9 cellular contexts compared by ENCODE assay signal in the genomic region with DNA sequence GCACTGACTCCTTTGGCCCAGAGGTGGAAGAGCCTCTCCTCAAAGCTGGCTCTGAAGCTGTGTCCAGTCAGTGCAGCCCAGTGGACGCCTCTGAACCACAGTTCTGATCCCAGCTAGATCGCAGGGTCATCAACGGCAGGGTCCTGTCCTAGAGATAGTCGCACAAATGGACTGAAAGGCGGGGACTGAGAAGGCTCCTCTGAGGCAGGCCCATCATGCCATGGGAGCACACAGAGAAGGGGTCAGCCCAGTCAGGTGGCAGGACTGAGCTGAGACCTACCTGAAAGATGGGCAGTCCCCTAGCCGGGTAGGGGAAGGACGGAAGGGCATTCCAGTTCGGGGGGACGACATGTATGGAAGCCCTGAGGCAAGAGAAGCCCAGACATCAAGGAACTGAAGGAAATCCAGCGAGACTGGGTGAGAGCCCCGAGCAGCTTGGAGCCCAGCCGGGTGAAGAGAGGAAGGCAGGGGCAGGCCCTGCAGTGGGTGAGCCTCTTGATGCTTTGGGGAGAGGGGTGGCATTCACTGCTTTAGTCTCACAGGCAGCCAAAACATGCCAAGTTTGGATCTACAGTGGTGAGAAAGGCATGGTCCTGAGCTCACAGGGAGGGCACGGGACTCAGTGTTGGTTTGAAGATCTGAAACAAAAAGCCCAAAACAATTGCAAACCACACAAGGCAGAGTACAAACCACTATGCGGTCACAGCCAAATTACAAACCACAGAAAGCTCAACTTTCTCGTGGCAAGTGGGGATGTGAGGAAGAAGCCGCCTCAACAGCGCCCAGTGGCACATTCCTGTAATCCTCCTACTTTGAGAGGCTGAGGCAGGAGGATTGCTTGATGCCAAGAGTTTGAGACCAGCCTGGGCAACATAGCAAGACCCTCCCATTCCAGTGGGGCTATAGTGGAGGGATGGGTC. TPM values are rescaled to one million over a fixed set of nuclear protein-coding genes. Genes with fewer than 3 reads are reported as not detected.
DNase-seq lines count a peak whose midpoint lies in the region; ATAC-seq and TF ChIP-seq lines count a peak whose summit lies in the region.
"Had no signal": no experiment of that assay in that cellular context is flagged by ENCODE, and none has a peak within 500 bp of the region (broad histone marks: within the 10 kb centered on the region; RNA-seq: fewer than 3 reads in every experiment).

No MANE protein-coding gene starts in this region.

- intact Hi-C loops in CD8-positive, alpha-beta T cell (cut with DNase I, micrococcal nuclease): loop anchor here in 1 of 2 experiments (1.0 kb wide), 2 partner anchors 9 to 32 kb away; no protein-coding TSS in a partner anchor

- no peaks in the 10 kb centered on the region for H3K27me3 ChIP-seq in CD8-positive, alpha-beta T cell (ENCODE audit: insufficient read depth, low read length)
- peaks cover 49% of the 10 kb centered on the region for H3K27me3 ChIP-seq in KMS-11 (ENCODE audit: insufficient read depth, low read depth)

- H3K4me1 Mint-ChIP-seq in CD8-positive, alpha-beta T cell (ENCODE audit: low read depth): peaks cover 58% of the 10 kb centered on the region
- H3K4me1 Mint-ChIP-seq in activated naive CD8-positive, alpha-beta T cell treated with anti-CD3 and anti-CD28 coated beads for 36 hours: peaks cover 70% of the 10 kb centered on the region

- H3K36me3 Mint-ChIP-seq in CD8-positive, alpha-beta T cell: peaks cover 47% of the 10 kb centered on the region
- peaks cover 47% of the 10 kb centered on the region for H3K36me3 Mint-ChIP-seq in activated naive CD8-positive, alpha-beta T cell treated with anti-CD3 and anti-CD28 coated beads for 36 hours

- POLR2A ChIA-PET in CD8-positive, alpha-beta T cell (lab: Charles Lee): interaction anchor here (0.8 to 3.8 kb wide), 7 partner anchors 9 to 51 kb away, joined by 3 to 78 read pairs (median 8); partner anchors contain the start of genes CALM3 and DACT3

- CTCF ChIA-PET in CD8-positive, alpha-beta T cell (lab: Charles Lee): interaction anchor here (0.8 to 6.3 kb wide), 11 partner anchors 9 to 220 kb away, joined by 3 to 126 read pairs (median 4); partner anchors contain the start of genes CALM3 and DACT3

- peak; percentile 25 for ATAC-seq in CD8-positive, alpha-beta T cell
- ATAC-seq in GM18873 (IDR thresholded peaks at IDR 0.05; ENCODE audit: low FRiP score, unreplicated experiment): no peak
- ATAC-seq in HG03196 (IDR thresholded peaks at IDR 0.05; ENCODE audit: unreplicated experiment): no peak

- peak overlapping the region; percentile 24 for H3K27ac ChIP-seq in CD8-positive, alpha-beta T cell (ENCODE audit: low read depth, low read length)
- H3K27ac ChIP-seq in KMS-11: no peak overlapping the region
- H3K27ac ChIP-seq in mesodermal cell (ENCODE audit: low read depth, low read length, severe bottlenecking): peak overlapping the region; percentile 16

- no peaks in the 10 kb centered on the region for H4K20me1 ChIP-seq in KMS-11 (ENCODE audit: insufficient read depth)

- peak overlapping the region; percentile 92 for H3K27ac Mint-ChIP-seq in CD8-positive, alpha-beta T cell
- H3K27ac Mint-ChIP-seq in activated naive CD8-positive, alpha-beta T cell treated with anti-CD3 and anti-CD28 coated beads for 36 hours: peak overlapping the region; percentile 86

- H2AFZ ChIP-seq in KMS-11 (ENCODE audit: low read depth): no peak overlapping the region

- no peak for DNase-seq in CD8-positive, alpha-beta T cell
- no peak for DNase-seq in activated naive CD8-positive, alpha-beta T cell treated with anti-CD3 and anti-CD28 coated beads for 36 hours
- DNase-seq in 8988T: no peak
- no peak for DNase-seq in NCI-H128 (lab: John Stamatoyannopoulos, UW; ENCODE audit: unreplicated experiment)

- H3K9ac ChIP-seq in KMS-11: no peak overlapping the region

- 89 to 94% methylated on average over 12 to 15 of the region's 17 CpGs for WGBS in mesodermal cell (ENCODE audit: insufficient coverage in 2 of 2), 2 experiments

- no peaks in the 10 kb centered on the region for H3K27me3 Mint-ChIP-seq in CD8-positive, alpha-beta T cell (ENCODE audit: low read depth)
- no peaks in the 10 kb centered on the region for H3K27me3 Mint-ChIP-seq in activated naive CD8-positive, alpha-beta T cell treated with anti-CD3 and anti-CD28 coated beads for 36 hours

- peak overlapping the region; percentile 66 for H3K4me3 Mint-ChIP-seq in CD8-positive, alpha-beta T cell
- H3K4me3 Mint-ChIP-seq in activated naive CD8-positive, alpha-beta T cell treated with anti-CD3 and anti-CD28 coated beads for 36 hours: peak overlapping the region; percentile 58

- H3K4me2 ChIP-seq in KMS-11: peak overlapping the region; percentile 71

- peaks cover 50% of the 10 kb centered on the region for H3K4me1 ChIP-seq in CD8-positive, alpha-beta T cell (ENCODE audit: insufficient read depth, low read length)
- H3K4me1 ChIP-seq in KMS-11 (ENCODE audit: low read depth, poor library complexity, severe bottlenecking) (peaks cover 24% of the 10 kb centered on the region), mesodermal cell (ENCODE audit: control insufficient read depth, insufficient read depth, low read length, poor library complexity, severe bottlenecking) (no peaks in the 10 kb centered on the region)

- H3K9me3 ChIP-seq in CD8-positive, alpha-beta T cell (ENCODE audit: low read length): no peaks in the 10 kb centered on the region
- no peaks in the 10 kb centered on the region for H3K9me3 ChIP-seq in mesodermal cell (ENCODE audit: control insufficient read depth, low read length)

- no peak overlapping the region for H3K4me3 ChIP-seq in CD8-positive, alpha-beta T cell (ENCODE audit: low read depth, low read length)
- H3K4me3 ChIP-seq in KMS-11 (IDR thresholded peaks at IDR 0.05; ENCODE audit: insufficient read depth, low read depth, low read length) (no peak overlapping the region), mesodermal cell (ENCODE audit: extremely low read depth, insufficient read depth, low read length, poor library complexity, severe bottlenecking) (no peak overlapping the region)

- peaks cover 37% of the 10 kb centered on the region for H3K36me3 ChIP-seq in CD8-positive, alpha-beta T cell (ENCODE audit: insufficient read depth, low read length)
- no peaks in the 10 kb centered on the region; the same call in 1 of the 2 replicates for H3K36me3 ChIP-seq in KMS-11 (ENCODE audit: insufficient read depth)
- H3K36me3 ChIP-seq in mesodermal cell (ENCODE audit: control insufficient read depth, insufficient read depth, low read length): peaks cover 47% of the 10 kb centered on the region

- no peaks in the 10 kb centered on the region for H3K79me2 ChIP-seq in KMS-11 (ENCODE audit: insufficient read depth, low read depth)

- TF ChIP-seq CTCF in CD8-positive, alpha-beta T cell (IDR thresholded peaks at IDR 0.05): no peak
- TF ChIP-seq CTCF in KMS-11 (conservative IDR thresholded peaks at IDR 0.05; ENCODE audit: low read depth, low read length): no peak

- H3K9me3 Mint-ChIP-seq in CD8-positive, alpha-beta T cell: no peaks in the 10 kb centered on the region
- H3K9me3 Mint-ChIP-seq in activated naive CD8-positive, alpha-beta T cell treated with anti-CD3 and anti-CD28 coated beads for 36 hours: no peaks in the 10 kb centered on the region

RNA-seq across cellular contexts. Expression of gene CALM3, which starts 10.0 kb away (rescaled TPM):
- total RNA-seq in CD8-positive, alpha-beta T cell: 100 to 1,000 TPM; 139 to 150 TPM
- total RNA-seq in activated naive CD8-positive, alpha-beta T cell treated with anti-CD3 and anti-CD28 coated beads for 36 hours: 100 to 1,000 TPM; 567 TPM
- polyA plus RNA-seq in mesodermal cell (2013, experiment 1 of 2): 332 TPM
- polyA plus RNA-seq in mesodermal cell (2013, experiment 2 of 2): 315 TPM

RNA-seq across cellular contexts. Expression of gene PTGIR, which starts 13.8 kb away (rescaled TPM):
- under 1 TPM in 1 of 2 experiments, not detected in 1; 0.25 TPM for total RNA-seq in CD8-positive, alpha-beta T cell
- total RNA-seq in activated naive CD8-positive, alpha-beta T cell treated with anti-CD3 and anti-CD28 coated beads for 36 hours: 10 to 100 TPM; 43.9 to 46.7 TPM
- 6.6 TPM for polyA plus RNA-seq in mesodermal cell (2013, experiment 1 of 2)
- 6.9 TPM for polyA plus RNA-seq in mesodermal cell (2013, experiment 2 of 2)

RNA-seq across cellular contexts. Expression of gene GNG8, which starts 24.9 kb away (rescaled TPM):
- not detected for total RNA-seq in CD8-positive, alpha-beta T cell
- 10 to 100 TPM; 20.4 to 21.3 TPM for total RNA-seq in activated naive CD8-positive, alpha-beta T cell treated with anti-CD3 and anti-CD28 coated beads for 36 hours
- 22.5 TPM for polyA plus RNA-seq in mesodermal cell (2013, experiment 1 of 2)
- 30.8 TPM for polyA plus RNA-seq in mesodermal cell (2013, experiment 2 of 2)
- total RNA-seq: skeletal muscle tissue had no signal

RNA-seq across cellular contexts. Expression of gene DACT3, which starts 49.9 kb away (rescaled TPM):
- total RNA-seq in CD8-positive, alpha-beta T cell: not detected
- 1 to 10 TPM; 3.7 to 3.9 TPM for total RNA-seq in activated naive CD8-positive, alpha-beta T cell treated with anti-CD3 and anti-CD28 coated beads for 36 hours
- polyA plus RNA-seq in mesodermal cell (2013, experiment 1 of 2): 45.0 TPM
- 42.6 TPM for polyA plus RNA-seq in mesodermal cell (2013, experiment 2 of 2)

Comparison
In these comparisons a context has a peak if more than half of its experiments do, and no peak if none do; other contexts are left out.
1. RNA of gene PTGIR, which starts 13.8 kb away (total RNA-seq): 43.9 to 46.7 TPM in activated naive CD8-positive, alpha-beta T cell treated with anti-CD3 and anti-CD28 coated beads for 36 hours; 0.25 TPM in CD8-positive, alpha-beta T cell; every median in the first group is over 10 times any median in the second.
2. RNA of gene GNG8, which starts 24.9 kb away (total RNA-seq): 20.4 to 21.3 TPM in activated naive CD8-positive, alpha-beta T cell treated with anti-CD3 and anti-CD28 coated beads for 36 hours; not detected in CD8-positive, alpha-beta T cell; every median in the first group is over 10 times any median in the second.